Comparison of ENCODE assay signal across 8 cellular contexts in the genomic region with DNA sequence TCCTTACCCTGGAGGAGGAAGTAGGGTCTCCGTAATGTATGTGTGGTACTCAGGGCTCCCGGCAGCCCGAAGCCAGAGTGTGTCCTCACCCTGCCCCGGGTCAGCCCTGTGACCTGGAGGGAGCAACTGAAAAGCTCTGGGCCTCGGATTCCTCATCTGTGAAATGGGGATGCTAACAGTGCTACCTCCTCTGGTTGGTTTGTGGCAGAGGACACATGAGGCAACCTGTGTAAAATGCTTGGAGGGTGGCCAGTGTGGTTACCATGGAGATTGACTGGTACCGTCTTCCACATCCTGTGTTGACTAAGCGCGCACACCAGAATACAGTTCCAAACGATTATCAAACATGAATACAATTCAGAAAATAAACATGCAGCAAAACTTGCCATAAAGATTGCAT.
DNase-seq lines count a peak whose midpoint lies in the region; ATAC-seq, FAIRE-seq and TF ChIP-seq lines count a peak whose summit lies in the region.

No MANE protein-coding gene starts in this region.

- no peaks in the 10 kb centered on the region for H3K9me3 ChIP-seq in astrocyte (ENCODE audit: insufficient read depth, low read depth, low read length)

- no peaks in the 10 kb centered on the region for H3K9me3 Mint-ChIP-seq in astrocyte (ENCODE audit: unreplicated experiment)

- H3K4me2 ChIP-seq in astrocyte (ENCODE audit: low read length) = peak overlapping the region; percentile 15

- peaks cover 10% of the 10 kb centered on the region for H3K4me1 ChIP-seq in astrocyte (ENCODE audit: insufficient read depth, low read length)

- no peaks in the 10 kb centered on the region for H4K20me1 ChIP-seq in astrocyte (ENCODE audit: insufficient read depth, low read length)

- no peak overlapping the region for H3K4me3 ChIP-seq in astrocyte (ENCODE audit: insufficient read depth, low read depth, low read length)
- H3K4me3 ChIP-seq in skeletal muscle cell (ENCODE audit: low read depth, low read length) = no peak overlapping the region

- H3K36me3 Mint-ChIP-seq in astrocyte (ENCODE audit: low read depth, unreplicated experiment) = no peaks in the 10 kb centered on the region

- H3K9ac ChIP-seq in astrocyte (ENCODE audit: low read length) = peak overlapping the region; percentile 17

- DNase-seq in Daoy (ENCODE audit: low read depth) = peak; percentile 45
- peak; percentile 62 for DNase-seq in T follicular helper cell (ENCODE audit: low read depth)
- DNase-seq in astrocyte (ENCODE audit: low read depth) = peak; percentile 86
- DNase-seq in skeletal muscle cell (ENCODE audit: low read depth) = peak; percentile 23
- no peak for DNase-seq in anterior cingulate cortex (lab: John Stamatoyannopoulos, UW)

- peaks cover 27% of the 10 kb centered on the region for H3K4me1 Mint-ChIP-seq in astrocyte (ENCODE audit: low read depth, unreplicated experiment)

- no peak for TF ChIP-seq CTCF in astrocyte (IDR thresholded peaks at IDR 0.05; ENCODE audit: insufficient read depth, low read depth, low read length)

- no peak for ATAC-seq in HG03342 (IDR thresholded peaks at IDR 0.05; ENCODE audit: unreplicated experiment)
- ATAC-seq in HG03159 (IDR thresholded peaks at IDR 0.05; ENCODE audit: unreplicated experiment) = no peak
- ATAC-seq in HG03280 (IDR thresholded peaks at IDR 0.05; ENCODE audit: unreplicated experiment) = no peak

- no peaks in the 10 kb centered on the region for H3K79me2 ChIP-seq in astrocyte (ENCODE audit: insufficient read depth, low read length)

- H3K27me3 Mint-ChIP-seq in astrocyte (ENCODE audit: low read depth, unreplicated experiment) = no peaks in the 10 kb centered on the region

- H3K4me3 Mint-ChIP-seq in astrocyte (ENCODE audit: unreplicated experiment) = no peak overlapping the region

- no peak for FAIRE-seq in astrocyte (lab: Jason Lieb, UNC)

- H3K36me3 ChIP-seq in astrocyte (ENCODE audit: insufficient read depth, low read length) = no peaks in the 10 kb centered on the region

- H2AFZ ChIP-seq in astrocyte (ENCODE audit: low read depth, low read length) = no peak overlapping the region

- no peaks in the 10 kb centered on the region for H3K27me3 ChIP-seq in astrocyte (ENCODE audit: insufficient read depth, low read length)

- H3K27ac ChIP-seq in astrocyte (ENCODE audit: low read depth, low read length) = no peak overlapping the region

- H3K27ac Mint-ChIP-seq in astrocyte (ENCODE audit: unreplicated experiment) = no peak overlapping the region

Comparison
In these comparisons a context has a peak if more than half of its experiments do, and no peak if none do; other contexts are left out.
1. DNase-seq: peak in Daoy (single experiment), T follicular helper cell (single experiment), astrocyte (single experiment) and skeletal muscle cell (single experiment); none in anterior cingulate cortex (0 of 58).